ENCODE assay signal across 26 cellular contexts in genomic region chr1:219505886-219506285, GRCh38.
DNase-seq lines count a peak whose midpoint lies in the region; TF ChIP-seq lines count a peak whose summit lies in the region.
"Had no signal": no experiment of that assay in that cellular context is flagged by ENCODE, and none has a peak within 500 bp of the region (broad histone marks: within the 10 kb centered on the region; RNA-seq: fewer than 3 reads in every experiment).

No MANE protein-coding gene starts in this region.

- peak overlapping the region in 1 of 2 experiments; percentile 72 for H3K18ac ChIP-seq in mesenchymal stem cell (ENCODE audit: low read depth in 1 of 2, low read length in 2 of 2)

- no peak overlapping the region for H2BK5ac ChIP-seq in mesenchymal stem cell (ENCODE audit: low read depth, low read length, poor library complexity, severe bottlenecking)

- no peak overlapping the region for H3K9ac ChIP-seq in mesenchymal stem cell (ENCODE audit: low read length)
- H3K9ac ChIP-seq: parathyroid adenoma had no signal

- no peak overlapping the region for H2BK15ac ChIP-seq in mesenchymal stem cell (ENCODE audit: low read depth, poor library complexity, severe bottlenecking)

- H3K4me2 ChIP-seq in mesenchymal stem cell (ENCODE audit: low read length, poor library complexity, severe bottlenecking), result no peak overlapping the region
- H3K4me2 ChIP-seq: A549 had no signal

- H3K4me3 ChIP-seq in mesenchymal stem cell (ENCODE audit: insufficient read depth in 1 of 2, low read depth in 1 of 2, low read length in 2 of 2), result no peak overlapping the region
- H3K4me3 ChIP-seq: A549, gastroesophageal sphincter, HAP-1, lower lobe of right lung, stomach had no signal

- no peak overlapping the region for H2BK12ac ChIP-seq in mesenchymal stem cell (ENCODE audit: low read length in 2 of 2)

- H2BK120ac ChIP-seq in mesenchymal stem cell (ENCODE audit: low read depth, low read length), result no peak overlapping the region

- H3K23ac ChIP-seq in mesenchymal stem cell (ENCODE audit: low read length in 2 of 2), result no peak overlapping the region

- no peaks in the 10 kb centered on the region for H3K9me3 ChIP-seq in mesenchymal stem cell (ENCODE audit: control insufficient read depth, low read length)
- H3K9me3 ChIP-seq: A549, gastroesophageal sphincter, lower lobe of right lung, stomach had no signal

- no peak overlapping the region for H4K8ac ChIP-seq in mesenchymal stem cell (ENCODE audit: low read length)

- H3K4ac ChIP-seq in mesenchymal stem cell (ENCODE audit: low read depth in 1 of 2, low read length in 2 of 2), result no peak overlapping the region

- WGBS in mesenchymal stem cell, result 11% methylated on average over 2 of the region's 3 CpGs

- H3K4me1 ChIP-seq in mesenchymal stem cell (ENCODE audit: control insufficient read depth, insufficient read depth, low read depth, low read length), result peaks cover 4% of the 10 kb centered on the region
- H3K4me1 ChIP-seq: A549, HAP-1, lower lobe of right lung, parathyroid adenoma, stomach had no signal

- no peak overlapping the region for H2AFZ ChIP-seq in mesenchymal stem cell (ENCODE audit: low read depth, low read length)
- H2AFZ ChIP-seq: parathyroid adenoma had no signal

- no peak for TF ChIP-seq CTCF in GM10266 (IDR thresholded peaks at IDR 0.05; ENCODE audit: control insufficient read depth, insufficient read depth, low read depth, missing control alignments)

- no peak overlapping the region for H3K14ac ChIP-seq in mesenchymal stem cell (ENCODE audit: low read length in 2 of 2)

- no peaks in the 10 kb centered on the region for H3K36me3 ChIP-seq in mesenchymal stem cell (ENCODE audit: control insufficient read depth in 1 of 2, insufficient read depth in 2 of 2, low read depth in 1 of 2, low read length in 2 of 2)
- H3K36me3 ChIP-seq: gastroesophageal sphincter, HAP-1, lower lobe of right lung, stomach had no signal

- no peak overlapping the region for H4K91ac ChIP-seq in mesenchymal stem cell (ENCODE audit: low read length)

- H2AK5ac ChIP-seq in mesenchymal stem cell (ENCODE audit: low read length, severe bottlenecking), result no peak overlapping the region

- DNase-seq in CD1c-positive myeloid dendritic cell (ENCODE audit: extremely low spot score) (peak; percentile 20), HT-29 (ENCODE audit: low spot score) (peak; percentile 51), SW480 (ENCODE audit: low spot score) (peak; percentile 32), mesenchymal stem cell (peak; percentile 76), globus pallidus (ENCODE audit: low spot score) (no peak), amygdala (lab: John Stamatoyannopoulos, UW) (no peak), RPMI8226 (no peak), GM10266 (ENCODE audit: extremely low spot score) (no peak)
- DNase-seq: activated CD4-positive, alpha-beta memory T cell treated with anti-CD3 and anti-CD28 coated beads, Interleukin-2, amount 10 ng/mL, durations not matched to agents 7 days and 5 days; activated CD4-positive, alpha-beta T cell treated with anti-CD3 and anti-CD28 coated beads for 1 hour; activated CD8-positive, alpha-beta memory T cell treated with anti-CD3 and anti-CD28 coated beads, Interleukin-2, amount 50 U/mL, for 4 hours; activated naive CD4-positive, alpha-beta T cell treated with Interleukin-2 at 50 U/mL for 16 hours; AML-193; CD4-positive, alpha-beta memory T cell; effector CD4-positive, alpha-beta T cell; hippocampal formation; Karpas-422; lower lobe of right lung; NCI-H1436 treated with DMSO at 0.1 percent for 48 hours; stimulated activated CD4-positive, alpha-beta T cell treated with anti-CD3 and anti-CD28 coated beads, Interleukin-12 subunit alpha, Interleukin-12 subunit beta, amount 100 ng/mL, for 4 hours; stimulated activated CD4-positive, alpha-beta T cell treated with anti-CD3 and anti-CD28 coated beads, Interleukin-2, amount 100 ng/mL, for 48 hours; stomach had no signal

- no peaks in the 10 kb centered on the region for H3K79me1 ChIP-seq in mesenchymal stem cell (replicated peaks; ENCODE audit: low read length, poor library complexity, severe bottlenecking)

- H3K27ac ChIP-seq in mesenchymal stem cell (ENCODE audit: low read length, poor library complexity, severe bottlenecking), result peak overlapping the region; percentile 74
- H3K27ac ChIP-seq: A549, lower lobe of right lung, parathyroid adenoma, stomach had no signal

- no peaks in the 10 kb centered on the region for H3K27me3 ChIP-seq in mesenchymal stem cell (ENCODE audit: control insufficient read depth in 1 of 2, insufficient read depth in 1 of 2, low read length in 2 of 2)
- H3K27me3 ChIP-seq: gastroesophageal sphincter, stomach had no signal

Comparison
In these comparisons a context has a peak if more than half of its experiments do, and no peak if none do; other contexts are left out.
1. DNase-seq: peak in CD1c-positive myeloid dendritic cell (single experiment), HT-29 (single experiment), SW480 (single experiment) and mesenchymal stem cell (single experiment); none in globus pallidus (single experiment), amygdala (0 of 56), RPMI8226 (single experiment) and GM10266 (single experiment).